In genomic region chr2:108355907-108356734, GRCh38 we compare ENCODE assay signal across 11 cellular contexts. TPM values are rescaled to one million over a fixed set of nuclear protein-coding genes. Genes with fewer than 3 reads are reported as not detected.
"Had no signal": no experiment of that assay in that cellular context is flagged by ENCODE, and none has a peak within 500 bp of the region (broad histone marks: within the 10 kb centered on the region; RNA-seq: fewer than 3 reads in every experiment).

No MANE protein-coding gene starts in this region.

- H3K4me3 Mint-ChIP-seq: activated CD4-positive, alpha-beta memory T cell treated with anti-CD3 and anti-CD28 coated beads, Interleukin-2, amount 10 ng/mL, durations not matched to agents 7 days and 5 days; activated T-cell treated with anti-CD3 and anti-CD28 coated beads, Interleukin-2, amount 50 U/mL, for 24 hours; naive thymus-derived CD4-positive, alpha-beta T cell had no signal

- DNase-seq: activated CD4-positive, alpha-beta memory T cell treated with anti-CD3 and anti-CD28 coated beads, Interleukin-2, amount 10 ng/mL, durations not matched to agents 7 days and 5 days; activated CD4-positive, alpha-beta T cell treated with anti-CD3 and anti-CD28 coated beads for 4 hours; activated naive CD4-positive, alpha-beta T cell treated with anti-CD3 and anti-CD28 coated beads, Interleukin-2, amount 50 U/mL, for 16 hours; activated T-cell treated with anti-CD3 and anti-CD28 coated beads, Interleukin-2, amount 50 U/mL, for 24 hours; islet precursor cell; mucosa of descending colon; naive thymus-derived CD4-positive, alpha-beta T cell; stimulated activated CD4-positive, alpha-beta T cell treated with anti-CD3 and anti-CD28 coated beads, Interleukin-12 subunit alpha, Interleukin-12 subunit beta, amount 100 ng/mL, for 4 hours; stimulated activated CD4-positive, alpha-beta T cell treated with anti-CD3 and anti-CD28 coated beads, Interleukin-2, amount 100 ng/mL, for 24 hours had no signal

- ATAC-seq: gastroesophageal sphincter; left lobe of liver; mucosa of descending colon; naive thymus-derived CD4-positive, alpha-beta T cell had no signal

- H3K9me3 Mint-ChIP-seq: activated CD4-positive, alpha-beta memory T cell treated with anti-CD3 and anti-CD28 coated beads, Interleukin-2, amount 10 ng/mL, durations not matched to agents 7 days and 5 days; activated T-cell treated with anti-CD3 and anti-CD28 coated beads, Interleukin-2, amount 50 U/mL, for 24 hours; naive thymus-derived CD4-positive, alpha-beta T cell had no signal

- H3K27ac Mint-ChIP-seq: activated CD4-positive, alpha-beta memory T cell treated with anti-CD3 and anti-CD28 coated beads, Interleukin-2, amount 10 ng/mL, durations not matched to agents 7 days and 5 days; activated T-cell treated with anti-CD3 and anti-CD28 coated beads, Interleukin-2, amount 50 U/mL, for 24 hours; naive thymus-derived CD4-positive, alpha-beta T cell had no signal

RNA-seq across cellular contexts. Expression of gene SULT1C4, which starts 21.6 kb away (rescaled TPM):
- total RNA-seq: activated CD4-positive, alpha-beta memory T cell treated with anti-CD3 and anti-CD28 coated beads, Interleukin-2, amount 10 ng/mL, durations not matched to agents 7 days and 5 days had no signal
- polyA plus RNA-seq: naive thymus-derived CD4-positive, alpha-beta T cell had no signal
